13 cellular contexts compared by ENCODE assay signal in genomic region chr2:241006412-241006811, GRCh38. TPM values are rescaled to one million over a fixed set of nuclear protein-coding genes. Genes with fewer than 3 reads are reported as not detected.
DNase-seq lines count a peak whose midpoint lies in the region; ATAC-seq and TF ChIP-seq lines count a peak whose summit lies in the region.
"Had no signal": no experiment of that assay in that cellular context is flagged by ENCODE, and none has a peak within 500 bp of the region (broad histone marks: within the 10 kb centered on the region; RNA-seq: fewer than 3 reads in every experiment).

No MANE protein-coding gene starts in this region.

- H2AFZ ChIP-seq in HCT116 (ENCODE audit: low read depth, low read length, poor library complexity, severe bottlenecking): no peak overlapping the region
- H2AFZ ChIP-seq: GM23248 had no signal

- peaks cover 12 to 17% of the 10 kb centered on the region in 2 donors for H3K9me3 Mint-ChIP-seq in activated T-cell treated with anti-CD3 and anti-CD28 coated beads, Interleukin-2, amount 50 U/mL, for 72 hours
- H3K9me3 Mint-ChIP-seq in CD4-positive, alpha-beta T cell: peaks cover 14% of the 10 kb centered on the region
- H3K9me3 Mint-ChIP-seq in activated naive CD8-positive, alpha-beta T cell treated with anti-CD3 and anti-CD28 coated beads, Interleukin-2, amount 50 U/mL, for 24 hours: peaks cover 11% of the 10 kb centered on the region

- H3K27me3 Mint-ChIP-seq in activated T-cell treated with anti-CD3 and anti-CD28 coated beads, Interleukin-2, amount 50 U/mL, for 72 hours (ENCODE audit: low read depth): no peaks in the 10 kb centered on the region
- no peaks in the 10 kb centered on the region for H3K27me3 Mint-ChIP-seq in CD4-positive, alpha-beta T cell
- H3K27me3 Mint-ChIP-seq in activated naive CD8-positive, alpha-beta T cell treated with anti-CD3 and anti-CD28 coated beads, Interleukin-2, amount 50 U/mL, for 24 hours: no peaks in the 10 kb centered on the region

- POLR2A ChIA-PET in CD4-positive, alpha-beta T cell (lab: Charles Lee): no interaction called here
- POLR2A ChIA-PET in HCT116 (lab: Charles Lee): no interaction called here

- intact Hi-C loops in CD4-positive, alpha-beta T cell (cut with DNase I, micrococcal nuclease): no loop called here
- intact Hi-C loops in HCT116 (cut with micrococcal nuclease): no loop called here

- RAD21 ChIA-PET in HCT116 (lab: Charles Lee; ENCODE audit: low non-redundant PET in 1 of 2, low total read pairs in 2 of 2, uncharacterized antibody in 2 of 2, unreplicated experiment in 2 of 2): no interaction called here

- H3K9ac ChIP-seq in HCT116 (ENCODE audit: low read length): no peak overlapping the region
- H3K9ac ChIP-seq: GM23248 had no signal

- no peak for TF ChIP-seq RAD21 in HCT116 (IDR thresholded peaks at IDR 0.05; ENCODE audit: low read depth)

- H3K79me2 ChIP-seq in HCT116 (ENCODE audit: insufficient read depth, low read length): no peaks in the 10 kb centered on the region

- H3K4me3 ChIP-seq in HCT116 (replicated peaks in 1 of 2; ENCODE audit: low read depth in 1 of 2, low read length in 2 of 2): no peak overlapping the region
- H3K4me3 ChIP-seq: GM23248 had no signal

- peaks cover 19% of the 10 kb centered on the region for H3K4me1 Mint-ChIP-seq in activated T-cell treated with anti-CD3 and anti-CD28 coated beads, Interleukin-2, amount 50 U/mL, for 72 hours (ENCODE audit: low read depth)
- H3K4me1 Mint-ChIP-seq in CD4-positive, alpha-beta T cell (ENCODE audit: low read depth): peaks cover 27% of the 10 kb centered on the region
- H3K4me1 Mint-ChIP-seq in activated naive CD8-positive, alpha-beta T cell treated with anti-CD3 and anti-CD28 coated beads, Interleukin-2, amount 50 U/mL, for 24 hours: peaks cover 37% of the 10 kb centered on the region
- H3K4me1 Mint-ChIP-seq: IgD-negative memory B cell had no signal

- BruUV-seq in HCT116 (replicated peaks; lab: Mats Ljungman, UMichigan): TSS peak; percentile 19

- H3K27ac Mint-ChIP-seq in activated T-cell treated with anti-CD3 and anti-CD28 coated beads, Interleukin-2, amount 50 U/mL, for 72 hours: no peak overlapping the region
- peak overlapping the region; percentile 27 for H3K27ac Mint-ChIP-seq in CD4-positive, alpha-beta T cell
- H3K27ac Mint-ChIP-seq in activated naive CD8-positive, alpha-beta T cell treated with anti-CD3 and anti-CD28 coated beads, Interleukin-2, amount 50 U/mL, for 24 hours: no peak overlapping the region
- H3K27ac Mint-ChIP-seq: CD14-positive monocyte, IgD-negative memory B cell had no signal

- peaks cover 21% of the 10 kb centered on the region for H3K9me3 ChIP-seq in CD4-positive, alpha-beta T cell (ENCODE audit: control insufficient read depth, low read length)
- peaks cover 13 to 14% of the 10 kb centered on the region in 2 experiments; a peak in 2 of 4 replicates for H3K9me3 ChIP-seq in HCT116 (ENCODE audit: control insufficient read depth in 1 of 2, insufficient read depth in 1 of 2, low read depth in 1 of 2, low read length in 2 of 2)

- CTCF ChIA-PET in CD4-positive, alpha-beta T cell (lab: Charles Lee): no interaction called here
- CTCF ChIA-PET in HCT116 (lab: Charles Lee): no interaction called here

- no peak overlapping the region for H3K4me2 ChIP-seq in HCT116 (ENCODE audit: low read length)

- no peak overlapping the region for H3K27ac ChIP-seq in CD4-positive, alpha-beta T cell (ENCODE audit: low read depth, low read length)
- H3K27ac ChIP-seq in HCT116 (ENCODE audit: low read depth, low read length): no peak overlapping the region
- H3K27ac ChIP-seq: GM23248 had no signal

- peak overlapping the region in 1 of 2 donors; percentile 6 for H3K4me3 Mint-ChIP-seq in activated T-cell treated with anti-CD3 and anti-CD28 coated beads, Interleukin-2, amount 50 U/mL, for 72 hours
- no peak overlapping the region for H3K4me3 Mint-ChIP-seq in CD4-positive, alpha-beta T cell
- no peak overlapping the region for H3K4me3 Mint-ChIP-seq in activated naive CD8-positive, alpha-beta T cell treated with anti-CD3 and anti-CD28 coated beads, Interleukin-2, amount 50 U/mL, for 24 hours
- H3K4me3 Mint-ChIP-seq: CD14-positive monocyte, IgD-negative memory B cell had no signal

- H3K27me3 ChIP-seq in CD4-positive, alpha-beta T cell (ENCODE audit: control insufficient read depth, insufficient read depth, low read length): no peaks in the 10 kb centered on the region
- no peaks in the 10 kb centered on the region for H3K27me3 ChIP-seq in HCT116 (ENCODE audit: insufficient read depth, low read length)

- H3K36me3 ChIP-seq in HCT116 (ENCODE audit: control insufficient read depth in 1 of 2, insufficient read depth in 2 of 2, low read length in 2 of 2): 0 out of 4 replicates have a peak, but pooled peaks cover 0 to 7% of the 10 kb centered on the region in 2 experiments

- TF ChIP-seq POLR2A in HCT116 (IDR thresholded peaks at IDR 0.05; ENCODE audit: borderline replicate concordance, extremely low read depth, insufficient read depth, insufficient read length): no peak

- no peak for DNase-seq in activated T-cell treated with anti-CD3 and anti-CD28 coated beads, Interleukin-2, amount 50 U/mL, for 72 hours
- no peak for DNase-seq in activated T-cell treated with anti-CD3 and anti-CD28 coated beads, Interleukin-2, amount 50 U/mL, for 48 hours
- no peak for DNase-seq in CD4-positive, alpha-beta T cell
- DNase-seq in HCT116 (ENCODE audit: low read depth, low spot score): no peak
- DNase-seq in activated naive CD8-positive, alpha-beta T cell treated with anti-CD3 and anti-CD28 coated beads, Interleukin-2, amount 50 U/mL, for 24 hours: no peak
- DNase-seq: Calu3, DMS 273 treated with DMSO at 0.1 percent for 48 hours, GM23248 had no signal

- TF ChIP-seq CTCF in CD4-positive, alpha-beta T cell (IDR thresholded peaks at IDR 0.05): no peak
- no peak for TF ChIP-seq CTCF in HCT116 (IDR thresholded peaks at IDR 0.05 in 2 of 3, conservative IDR thresholded peaks at IDR 0.05 in 1 of 3; ENCODE audit: borderline replicate concordance in 1 of 3, insufficient read depth in 1 of 3, low read depth in 2 of 3, low read length in 2 of 3)

- no peaks in the 10 kb centered on the region; a peak in 1 of 4 replicates for H3K4me1 ChIP-seq in HCT116 (ENCODE audit: control insufficient read depth in 1 of 2, insufficient read depth in 2 of 2, low read length in 2 of 2)

- H3K9me2 ChIP-seq in HCT116 (ENCODE audit: insufficient read depth): no peaks in the 10 kb centered on the region

- peaks cover 13 to 16% of the 10 kb centered on the region in 2 donors for H3K36me3 Mint-ChIP-seq in activated T-cell treated with anti-CD3 and anti-CD28 coated beads, Interleukin-2, amount 50 U/mL, for 72 hours (ENCODE audit: insufficient read depth in 2 of 2)
- H3K36me3 Mint-ChIP-seq in CD4-positive, alpha-beta T cell (ENCODE audit: low read depth): peaks cover 22% of the 10 kb centered on the region
- peaks cover 5% of the 10 kb centered on the region for H3K36me3 Mint-ChIP-seq in activated naive CD8-positive, alpha-beta T cell treated with anti-CD3 and anti-CD28 coated beads, Interleukin-2, amount 50 U/mL, for 24 hours (ENCODE audit: low read depth)
- H3K36me3 Mint-ChIP-seq: IgD-negative memory B cell had no signal

- H4K20me1 ChIP-seq in HCT116 (ENCODE audit: insufficient read depth): no peaks in the 10 kb centered on the region

- ATAC-seq in activated T-cell treated with anti-CD3 and anti-CD28 coated beads, Interleukin-2, amount 50 U/mL, for 72 hours (replicated peaks in 1 of 2): peak; percentile 53 to 54
- no peak for ATAC-seq in CD4-positive, alpha-beta T cell (ENCODE audit: poor library complexity)
- ATAC-seq in HCT116 (no peak), HG02938 (IDR thresholded peaks at IDR 0.05; ENCODE audit: unreplicated experiment) (no peak), HG02571 (IDR thresholded peaks at IDR 0.05; ENCODE audit: unreplicated experiment) (no peak), GM19397 (IDR thresholded peaks at IDR 0.05; ENCODE audit: unreplicated experiment) (no peak)
- peak; percentile 41 for ATAC-seq in activated naive CD8-positive, alpha-beta T cell treated with anti-CD3 and anti-CD28 coated beads, Interleukin-2, amount 50 U/mL, for 24 hours

TF ChIP-seq in HCT116, 20 proteins besides CTCF, POLR2A, EP300 and RAD21 (continues in another document):
- TF ChIP-seq CBX3 (IDR thresholded peaks at IDR 0.05; ENCODE audit: low read depth) (no peak), ZFX (IDR thresholded peaks at IDR 0.05) (no peak), YY1 (IDR thresholded peaks at IDR 0.05; ENCODE audit: extremely low read depth, insufficient replicate concordance, low read depth, low read length) (no peak), REST (IDR thresholded peaks at IDR 0.05; ENCODE audit: low read depth) (no peak), FOSL1 (IDR thresholded peaks at IDR 0.05; ENCODE audit: low read depth) (no peak), MAX (IDR thresholded peaks at IDR 0.05) (no peak)

RNA-seq across cellular contexts. Expression of gene SNED1, which starts 8.0 kb away (rescaled TPM):
- 1 to 10 TPM in 1 of 2 donors, under 1 TPM in 1; 0.36 to 4.1 TPM for total RNA-seq in activated T-cell treated with anti-CD3 and anti-CD28 coated beads, Interleukin-2, amount 50 U/mL, for 72 hours
- 10 to 100 TPM; 42.0 to 42.7 TPM for total RNA-seq in CD4-positive, alpha-beta T cell
- 9.6 TPM for total RNA-seq in HCT116 (2021; ENCODE audit: unreplicated experiment)
- polyA plus RNA-seq in HCT116 (2012): 3.8 and 4.3 TPM in 2 replicates

Comparison
In these comparisons a context has a peak if more than half of its experiments do, and no peak if none do; other contexts are left out.
1. ATAC-seq: peak in activated T-cell treated with anti-CD3 and anti-CD28 coated beads, Interleukin-2, amount 50 U/mL, for 72 hours (2 of 2) and activated naive CD8-positive, alpha-beta T cell treated with anti-CD3 and anti-CD28 coated beads, Interleukin-2, amount 50 U/mL, for 24 hours (single experiment); none in CD4-positive, alpha-beta T cell (single experiment), HCT116 (single experiment), HG02938 (single experiment), HG02571 (single experiment) and GM19397 (single experiment).